Comparison of ENCODE assay signal across 17 cellular contexts in the genomic region with DNA sequence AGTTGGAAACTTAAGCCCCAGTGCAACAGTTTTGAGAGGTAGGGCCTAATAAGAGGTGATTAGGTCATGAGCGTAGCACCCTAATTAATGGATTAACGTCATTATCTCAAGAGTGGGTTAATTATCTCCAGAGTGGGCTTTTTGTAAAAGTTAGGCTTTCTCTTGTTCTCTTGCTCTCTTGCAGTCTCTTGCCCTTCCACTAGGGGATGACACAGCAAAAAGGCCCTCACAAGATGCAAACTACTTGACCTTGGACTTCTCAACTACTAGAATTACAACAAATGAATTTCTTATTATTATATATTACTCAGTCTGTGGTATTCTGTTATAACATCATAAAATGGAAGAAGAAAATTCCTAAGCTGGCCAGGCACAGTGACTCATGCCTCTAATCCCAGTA. TPM values are rescaled to one million over a fixed set of nuclear protein-coding genes. Genes with fewer than 3 reads are reported as not detected.
DNase-seq lines count a peak whose midpoint lies in the region; ATAC-seq and TF ChIP-seq lines count a peak whose summit lies in the region.
"Had no signal": no experiment of that assay in that cellular context is flagged by ENCODE, and none has a peak within 500 bp of the region (broad histone marks: within the 10 kb centered on the region; RNA-seq: fewer than 3 reads in every experiment).

No MANE protein-coding gene starts in this region.

- H3K9me3 ChIP-seq in PC-9 (ENCODE audit: insufficient read depth, low read depth), result no peaks in the 10 kb centered on the region
- H3K9me3 ChIP-seq: spleen had no signal

- intact Hi-C loops in PC-9 (cut with micrococcal nuclease; ENCODE audit: unreplicated experiment), result no loop called here

- CTCF ChIA-PET in PC-9 (lab: Charles Lee), result no interaction called here

- DNase-seq in PC-9, result no peak
- no peak for DNase-seq in fibroblast of mammary gland (ENCODE audit: low read depth)
- no peak for DNase-seq in retina
- no peak for DNase-seq in SHP77 (lab: John Stamatoyannopoulos, UW)
- DNase-seq: activated CD4-positive, CD25-positive, alpha-beta regulatory T cell treated with anti-CD3 and anti-CD28 coated beads, Interleukin-2, amount 50 U/mL, for 72 hours; activated naive CD8-positive, alpha-beta T cell treated with anti-CD3 and anti-CD28 coated beads, Interleukin-2, amount 50 U/mL, for 24 hours; KBM-7; mesenchymal stem cell; NCI-H1694; NCI-H510A; spleen; T-cell had no signal

- TF ChIP-seq CTCF in 22Rv1 (IDR thresholded peaks at IDR 0.05) (peak; percentile 38), GM12874 (IDR thresholded peaks at IDR 0.05; ENCODE audit: insufficient read depth, low read depth, low read length) (peak; percentile 31; the same call in 1 of the 2 replicates), PC-9 (conservative IDR thresholded peaks at IDR 0.05) (0 out of 2 replicates have a peak, but pooled peaks have one; percentile 18), fibroblast of mammary gland (conservative IDR thresholded peaks at IDR 0.05; ENCODE audit: control insufficient read depth, insufficient read depth, low read depth, low read length) (peak; percentile 8)

- H2AFZ ChIP-seq in PC-9, result no peak overlapping the region

- no TSS peak for BruUV-seq in PC-9 (replicated peaks; lab: Mats Ljungman, UMichigan)

- H3K79me2 ChIP-seq in PC-9 (ENCODE audit: low read depth), result no peaks in the 10 kb centered on the region

- ATAC-seq in HG02840 (IDR thresholded peaks at IDR 0.05; ENCODE audit: low FRiP score, unreplicated experiment) (no peak), GM18498 (IDR thresholded peaks at IDR 0.05; ENCODE audit: unreplicated experiment) (no peak)
- ATAC-seq: activated naive CD8-positive, alpha-beta T cell treated with anti-CD3 and anti-CD28 coated beads, Interleukin-2, amount 50 U/mL, for 24 hours; T-cell had no signal

- no peaks in the 10 kb centered on the region for H3F3A ChIP-seq in PC-9 (ENCODE audit: insufficient read depth, low read depth)

- H3K27ac ChIP-seq in 22Rv1, result no peak overlapping the region
- H3K27ac ChIP-seq in PC-9, result no peak overlapping the region
- H3K27ac ChIP-seq: spleen had no signal

- POLR2A ChIA-PET in PC-9 (lab: Charles Lee; ENCODE audit: unreplicated experiment), result no interaction called here

- H3K27me3 ChIP-seq in PC-9 (ENCODE audit: insufficient read depth, low read depth), result no peaks in the 10 kb centered on the region
- H3K27me3 ChIP-seq: spleen had no signal

- H3K4me2 ChIP-seq in PC-9, result no peak overlapping the region

- H3K4me3 ChIP-seq in PC-9 (no peak overlapping the region), fibroblast of mammary gland (ENCODE audit: control insufficient read depth, low read depth, low read length) (no peak overlapping the region)
- H3K4me3 ChIP-seq: spleen had no signal

- no peaks in the 10 kb centered on the region for H3K4me1 ChIP-seq in PC-9 (replicated peaks; ENCODE audit: insufficient read depth)
- H3K4me1 ChIP-seq: spleen had no signal

- H3K36me3 ChIP-seq in PC-9 (ENCODE audit: low read depth), result no peaks in the 10 kb centered on the region
- H3K36me3 ChIP-seq: spleen had no signal

- H3K9me2 ChIP-seq in PC-9 (ENCODE audit: insufficient read depth), result no peaks in the 10 kb centered on the region

- H4K20me1 ChIP-seq in PC-9 (ENCODE audit: insufficient read depth), result no peaks in the 10 kb centered on the region

RNA-seq across cellular contexts. Expression of gene NDST3, which starts 22.1 kb away (rescaled TPM):
- total RNA-seq in PC-9 (2021), result 0.15 TPM in 1 of 2 replicates, not detected in the other
- total RNA-seq: omental fat pad, T-cell had no signal
